ENCODE assay signal across 13 cellular contexts in genomic region chr17:44961921-44962350, GRCh38. TPM values are rescaled to one million over a fixed set of nuclear protein-coding genes. Genes with fewer than 3 reads are reported as not detected.
DNase-seq lines count a peak whose midpoint lies in the region; ATAC-seq, FAIRE-seq and TF ChIP-seq lines count a peak whose summit lies in the region.
"Had no signal": no experiment of that assay in that cellular context is flagged by ENCODE, and none has a peak within 500 bp of the region (broad histone marks: within the 10 kb centered on the region; RNA-seq: fewer than 3 reads in every experiment).

No MANE protein-coding gene starts in this region.

- peak; percentile 13 to 54; a peak in 2 of 5 replicates for TF ChIP-seq RAD21 in A549 (conservative IDR thresholded peaks at IDR 0.05 in 1 of 2, IDR thresholded peaks at IDR 0.05 in 1 of 2)
- no peak; the same call in 1 of the 2 replicates for TF ChIP-seq RAD21 in HCT116 (IDR thresholded peaks at IDR 0.05; ENCODE audit: low read depth)
- TF ChIP-seq RAD21 in SK-N-SH (IDR thresholded peaks at IDR 0.05; ENCODE audit: low read length) = peak; percentile 54

- H3K4me1 ChIP-seq in A549 = peaks cover 18% of the 10 kb centered on the region
- H3K4me1 ChIP-seq in HCT116 (ENCODE audit: control insufficient read depth in 1 of 2, insufficient read depth in 2 of 2, low read length in 2 of 2) = peaks cover 6 to 11% of the 10 kb centered on the region in 2 experiments
- peaks cover 0 to 23% of the 10 kb centered on the region in 2 experiments; a peak in 1 of 4 replicates for H3K4me1 ChIP-seq in SK-N-SH (ENCODE audit: control insufficient read depth in 1 of 2, insufficient read depth in 2 of 2, low read depth in 1 of 2, low read length in 1 of 2)

- H3K4me3 ChIP-seq in A549 = no peak overlapping the region
- H3K4me3 ChIP-seq in HCT116 (replicated peaks in 1 of 2; ENCODE audit: low read depth in 1 of 2, low read length in 2 of 2) = no peak overlapping the region
- no peak overlapping the region for H3K4me3 ChIP-seq in SK-N-SH (ENCODE audit: low read depth in 2 of 2, low read length in 1 of 2)
- H3K4me3 ChIP-seq in fibroblast of pulmonary artery (replicated peaks; ENCODE audit: low read depth, low read length) = no peak overlapping the region
- H3K4me3 ChIP-seq: smooth muscle cell had no signal

- POLR2A ChIA-PET in A549 (lab: Yijun Ruan, JAX) = no interaction called here
- POLR2A ChIA-PET in HCT116 (lab: Charles Lee) = no interaction called here
- POLR2A ChIA-PET in SK-N-SH (lab: Yijun Ruan, JAX) = interaction anchor here (0.7 kb wide), 1 partner anchor 32 kb away, joined by 3 read pairs; no protein-coding TSS in a partner anchor

- RAD21 ChIA-PET in HCT116 (lab: Charles Lee; ENCODE audit: low non-redundant PET in 1 of 2, low total read pairs in 2 of 2, uncharacterized antibody in 2 of 2, unreplicated experiment in 2 of 2) = no interaction called here

- no peaks in the 10 kb centered on the region for H4K20me1 ChIP-seq in HCT116 (ENCODE audit: insufficient read depth)
- no peaks in the 10 kb centered on the region for H4K20me1 ChIP-seq in SK-N-SH (ENCODE audit: insufficient read depth)

- H3K27ac ChIP-seq in A549 (peak overlapping the region in 1 of 2 experiments; percentile 0; a peak in 1 of 6 replicates), HCT116 (ENCODE audit: low read depth, low read length) (no peak overlapping the region), SK-N-SH (ENCODE audit: low read depth in 2 of 2, low read length in 1 of 2) (no peak overlapping the region)

- TF ChIP-seq EP300 in A549 (IDR thresholded peaks at IDR 0.05) = no peak
- TF ChIP-seq EP300 in SK-N-SH (IDR thresholded peaks at IDR 0.05; ENCODE audit: borderline replicate concordance in 1 of 2, low read depth in 1 of 2, low read length in 1 of 2) = no peak

- no peak for TF ChIP-seq POLR2A in A549 (IDR thresholded peaks at IDR 0.05; ENCODE audit: low read length)
- TF ChIP-seq POLR2A in HCT116 (IDR thresholded peaks at IDR 0.05; ENCODE audit: borderline replicate concordance, extremely low read depth, insufficient read depth, insufficient read length) = no peak

- H3K9ac ChIP-seq in HCT116 (ENCODE audit: low read length) (no peak overlapping the region), SK-N-SH (no peak overlapping the region)

- FAIRE-seq in A549 (lab: Jason Lieb, UNC) = no peak

- H2AFZ ChIP-seq in HCT116 (ENCODE audit: low read depth, low read length, poor library complexity, severe bottlenecking) (no peak overlapping the region), SK-N-SH (ENCODE audit: low read depth) (no peak overlapping the region)

- TF ChIP-seq CTCF in A549 (IDR thresholded peaks at IDR 0.05) (0 out of 3 replicates have a peak, but pooled peaks have one; percentile 17), HCT116 (IDR thresholded peaks at IDR 0.05 in 2 of 3, conservative IDR thresholded peaks at IDR 0.05 in 1 of 3; ENCODE audit: borderline replicate concordance in 1 of 3, insufficient read depth in 1 of 3, low read depth in 2 of 3, low read length in 2 of 3) (peak in 2 of 3 experiments; percentile 26 to 29; a peak in 3 of 6 replicates), SK-N-SH (IDR thresholded peaks at IDR 0.05) (peak; percentile 23; the same call in 1 of the 2 replicates), fibroblast of pulmonary artery (IDR thresholded peaks at IDR 0.05; ENCODE audit: low read length, missing control alignments) (no peak)

- H3K4me2 ChIP-seq in A549 (no peak overlapping the region), HCT116 (ENCODE audit: low read length) (no peak overlapping the region), SK-N-SH (no peak overlapping the region)
- H3K4me2 ChIP-seq: smooth muscle cell had no signal

- 70% methylated on average over 7 of the region's 7 CpGs for WGBS in A549 (ENCODE audit: missing lambda C conversion rate)
- 83% methylated on average over 7 of the region's 7 CpGs for WGBS in SK-N-SH (ENCODE audit: low lambda C conversion rate)

- DNase-seq in A549 (ENCODE audit: low read depth in 1 of 2, low spot score in 1 of 2) (peak in 1 of 2 experiments; percentile 62), HCT116 (ENCODE audit: low read depth, low spot score) (no peak), SK-N-SH (no peak), fibroblast of pulmonary artery (ENCODE audit: low read depth) (peak; percentile 26), COR-L47 (lab: John Stamatoyannopoulos, UW) (no peak), kidney tubule cell (ENCODE audit: low spot score) (no peak)
- DNase-seq: activated CD4-positive, alpha-beta T cell treated with anti-CD3 and anti-CD28 coated beads, Interleukin-2, amount 50 U/mL, for 1 hour; amygdala; mammary epithelial cell; NCI-H1417 treated with DMSO at 0.1 percent for 48 hours had no signal

- H3K9me3 ChIP-seq in A549 (no peaks in the 10 kb centered on the region), HCT116 (ENCODE audit: control insufficient read depth in 1 of 2, insufficient read depth in 1 of 2, low read depth in 1 of 2, low read length in 2 of 2) (no peaks in the 10 kb centered on the region), SK-N-SH (no peaks in the 10 kb centered on the region)

- H3K9me2 ChIP-seq in HCT116 (ENCODE audit: insufficient read depth) = no peaks in the 10 kb centered on the region
- no peaks in the 10 kb centered on the region for H3K9me2 ChIP-seq in SK-N-SH

- no peaks in the 10 kb centered on the region for H3K79me2 ChIP-seq in HCT116 (ENCODE audit: insufficient read depth, low read length)
- no peaks in the 10 kb centered on the region for H3K79me2 ChIP-seq in SK-N-SH (ENCODE audit: insufficient read depth)

- H3K36me3 ChIP-seq in HCT116 (ENCODE audit: control insufficient read depth in 1 of 2, insufficient read depth in 2 of 2, low read length in 2 of 2) (no peaks in the 10 kb centered on the region), SK-N-SH (replicated peaks in 1 of 2; ENCODE audit: control insufficient read depth in 1 of 2, insufficient read depth in 2 of 2, low read length in 1 of 2) (no peaks in the 10 kb centered on the region)

- H3K27me3 ChIP-seq in HCT116 (ENCODE audit: insufficient read depth, low read length) (no peaks in the 10 kb centered on the region), SK-N-SH (ENCODE audit: insufficient read depth) (peaks cover 3% of the 10 kb centered on the region; the same call in 1 of the 2 replicates)

- no TSS peak for BruUV-seq in HCT116 (replicated peaks; lab: Mats Ljungman, UMichigan)

- intact Hi-C loops in HCT116 (cut with micrococcal nuclease) = no loop called here

- peak; percentile 78 to 89 for ATAC-seq in A549
- peak; percentile 89 for ATAC-seq in HCT116
- no peak for ATAC-seq in HG02763 (IDR thresholded peaks at IDR 0.05; ENCODE audit: unreplicated experiment)
- ATAC-seq in HG03097 (IDR thresholded peaks at IDR 0.05; ENCODE audit: low FRiP score, unreplicated experiment) = no peak

- CTCF ChIA-PET in A549 (lab: Yijun Ruan, JAX) (interaction anchor here (0.6 to 38.8 kb wide), 14 partner anchors 8 to 166 kb away, joined by 3 to 752 read pairs (median 4); partner anchors contain the start of genes GFAP and KIF18B), HCT116 (lab: Charles Lee) (interaction anchor here (1.0 kb wide), 1 partner anchor 42 kb away, joined by 4 read pairs; no protein-coding TSS in a partner anchor), SK-N-SH (lab: Yijun Ruan, JAX) (interaction anchor here (0.6 to 12.6 kb wide), 8 partner anchors 12 to 231 kb away, joined by 3 to 119 read pairs (median 4); no protein-coding TSS in a partner anchor)

- H3F3A ChIP-seq in SK-N-SH (replicated peaks; ENCODE audit: insufficient read depth) = no peaks in the 10 kb centered on the region

TF ChIP-seq in A549, 52 proteins besides CTCF, POLR2A, EP300 and RAD21 (continues in another document):
- TF ChIP-seq FOSL2 (IDR thresholded peaks at IDR 0.05) (no peak), FOSL2 (CRISPR knock-in tag; IDR thresholded peaks at IDR 0.05) (0 out of 2 replicates have a peak, but pooled peaks have one; percentile 10)

TF ChIP-seq in HCT116, 20 proteins besides CTCF, POLR2A, EP300 and RAD21 (continues in another document):
- TF ChIP-seq POLR2AphosphoS5 (IDR thresholded peaks at IDR 0.05; ENCODE audit: low read depth, low read length) = no peak

TF ChIP-seq in SK-N-SH, 30 proteins besides CTCF, POLR2A, EP300 and RAD21 (continues in another document):
- no peak for TF ChIP-seq NFIC (IDR thresholded peaks at IDR 0.05; ENCODE audit: borderline replicate concordance)

RNA-seq across cellular contexts. Expression of gene C1QL1, which starts 6.2 kb away (rescaled TPM):
- polyA plus RNA-seq in A549 (2011; rRNA removed) (1.9 and 2.6 TPM in 2 replicates), A549 (2017; fragmentation: RNase III; extraction: RNeasy Plus Mini Kit Qiagen cat#74134 plus additional on column Dnase treatment) (7.4 to 9.3 TPM (median 8.5 TPM) in 3 replicates), SK-N-SH (2012; rRNA removed) (5.4 and 11.9 TPM in 2 replicates)
- polyA plus RNA-seq in A549 (2012; cell fraction: cytosol; rRNA removed) = 17.3 and 27.1 TPM in 2 replicates
- polyA plus RNA-seq in A549 (2012; cell fraction: nucleus; rRNA removed) = 11.6 and 18.6 TPM in 2 replicates
- polyA minus RNA-seq in A549 (2011; rRNA and poly(A)+ RNA removed) = 2.5 TPM in 2 replicates
- total RNA-seq in HCT116 (2021; ENCODE audit: unreplicated experiment) = 3.5 TPM
- 3.6 and 4.2 TPM in 2 replicates for polyA plus RNA-seq in HCT116 (2012)
- 4.7 and 10.1 TPM in 2 replicates for polyA plus RNA-seq in SK-N-SH (2012; cell fraction: cytosol; rRNA removed)
- polyA plus RNA-seq in SK-N-SH (2012; cell fraction: nucleus; rRNA removed) = 3.3 and 3.6 TPM in 2 replicates
- total RNA-seq: smooth muscle cell had no signal

RNA-seq across cellular contexts. Expression of gene KIF18B, which starts 14.4 kb away (rescaled TPM):
- polyA plus RNA-seq in A549 (2011; rRNA removed) (19.6 and 20.5 TPM in 2 replicates), A549 (2017; fragmentation: RNase III; extraction: RNeasy Plus Mini Kit Qiagen cat#74134 plus additional on column Dnase treatment) (39.9 to 41.7 TPM (median 41.7 TPM) in 3 replicates), SK-N-SH (2012; rRNA removed) (12.6 and 14.7 TPM in 2 replicates)
- 53.3 and 61.3 TPM in 2 replicates for polyA plus RNA-seq in A549 (2012; cell fraction: cytosol; rRNA removed)
- polyA plus RNA-seq in A549 (2012; cell fraction: nucleus; rRNA removed) = 229 and 244 TPM in 2 replicates
- 48.0 and 51.0 TPM in 2 replicates for polyA minus RNA-seq in A549 (2011; rRNA and poly(A)+ RNA removed)
- 76.4 TPM for total RNA-seq in HCT116 (2021; ENCODE audit: unreplicated experiment)
- 34.8 and 38.1 TPM in 2 replicates for polyA plus RNA-seq in HCT116 (2012)
- polyA plus RNA-seq in SK-N-SH (2012; cell fraction: cytosol; rRNA removed) = 4.0 and 7.1 TPM in 2 replicates
- 40.0 and 52.6 TPM in 2 replicates for polyA plus RNA-seq in SK-N-SH (2012; cell fraction: nucleus; rRNA removed)

RNA-seq across cellular contexts. Expression of gene GFAP, which starts 46.6 kb away (rescaled TPM):
- 1.8 and 2.1 TPM in 2 replicates for polyA plus RNA-seq in A549 (2011; rRNA removed)
- polyA plus RNA-seq in A549 (2012; cell fraction: cytosol; rRNA removed) = 2.6 and 2.8 TPM in 2 replicates
- polyA plus RNA-seq in A549 (2012; cell fraction: nucleus; rRNA removed) = 1.3 and 2.1 TPM in 2 replicates
- polyA plus RNA-seq in A549 (2017; fragmentation: RNase III; extraction: RNeasy Plus Mini Kit Qiagen cat#74134 plus additional on column Dnase treatment) = 1.2 to 1.5 TPM (median 1.4 TPM) in 3 replicates
- polyA minus RNA-seq in A549 (2011; rRNA and poly(A)+ RNA removed) = 0.83 and 1.6 TPM in 2 replicates
- total RNA-seq in HCT116 (2021; ENCODE audit: unreplicated experiment) = not detected
- 0.40 and 0.51 TPM in 2 replicates for polyA plus RNA-seq in HCT116 (2012)
- 0.48 and 0.71 TPM in 2 replicates for polyA plus RNA-seq in SK-N-SH (2012; rRNA removed)
- 0.23 and 0.35 TPM in 2 replicates for polyA plus RNA-seq in SK-N-SH (2012; cell fraction: cytosol; rRNA removed)
- polyA plus RNA-seq in SK-N-SH (2012; cell fraction: nucleus; rRNA removed) = 0.36 and 0.44 TPM in 2 replicates
- polyA plus RNA-seq: mammary epithelial cell had no signal

Comparison
In these comparisons a context has a peak if more than half of its experiments do, and no peak if none do; other contexts are left out.
1. ATAC-seq: peak in A549 (2 of 2) and HCT116 (single experiment); none in HG02763 (single experiment) and HG03097 (single experiment).
2. Of the 12 proteins assayed by ChIP-seq in both A549 and SK-N-SH: peak only in A549: none; only in SK-N-SH: none; in both: CTCF and RAD21; in neither: 9; mixed calls (peak in some experiments, not most) for 1.